In the genomic region with DNA sequence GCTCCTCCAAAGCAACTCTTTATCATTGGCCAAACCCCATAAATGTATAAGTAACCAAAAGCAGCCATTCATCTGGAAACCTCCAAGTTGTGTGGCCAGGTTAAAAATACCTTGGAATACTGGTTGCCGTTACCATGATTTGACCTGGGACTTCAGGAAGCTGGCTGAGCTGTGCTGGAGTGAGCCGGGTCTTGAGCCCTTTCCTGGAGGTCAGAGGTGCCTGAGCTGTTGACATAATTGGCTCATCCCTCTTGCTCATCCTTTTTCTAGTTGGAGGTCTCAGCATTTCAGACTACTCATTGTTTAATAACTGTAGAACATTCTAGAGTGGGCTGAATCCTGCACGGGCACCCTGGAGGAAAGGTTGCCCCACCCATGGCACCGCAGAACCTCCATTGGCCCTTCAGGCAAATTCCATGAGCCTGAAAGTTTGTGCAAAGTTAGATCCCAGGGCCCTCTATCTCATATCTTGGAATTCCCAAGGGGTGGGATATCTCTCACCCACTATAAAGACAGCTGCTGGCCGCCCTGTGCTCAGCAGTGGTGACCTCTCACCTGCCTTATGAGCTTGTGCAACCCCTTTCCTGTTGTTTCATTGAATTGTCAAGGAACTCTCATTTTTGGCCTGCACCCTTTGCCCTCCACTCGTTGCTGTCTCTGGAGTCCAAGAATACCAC, we compare ENCODE assay signal across 21 cellular contexts.
DNase-seq lines count a peak whose midpoint lies in the region; ATAC-seq, FAIRE-seq and TF ChIP-seq lines count a peak whose summit lies in the region.
"Had no signal": no experiment of that assay in that cellular context is flagged by ENCODE, and none has a peak within 500 bp of the region (broad histone marks: within the 10 kb centered on the region; RNA-seq: fewer than 3 reads in every experiment).

No MANE protein-coding gene starts in this region.

- peaks cover 90% of the 10 kb centered on the region for H3K79me2 ChIP-seq in HepG2 (ENCODE audit: insufficient read depth, low read length)

- H3K9me3 Mint-ChIP-seq in Caco-2 (ENCODE audit: unreplicated experiment) (peaks cover 15% of the 10 kb centered on the region), nephron (peaks cover 6% of the 10 kb centered on the region)
- peaks cover 6% of the 10 kb centered on the region for H3K9me3 Mint-ChIP-seq in activated T-helper 17 cell treated with anti-CD3 and anti-CD28 coated beads, Interleukin-2, amount 50 U/mL, for 72 hours

- no peak for TF ChIP-seq EP300 in HepG2 (IDR thresholded peaks at IDR 0.05; ENCODE audit: low read depth in 2 of 2, low read length in 2 of 2)
- no peak for TF ChIP-seq EP300 in HepG2 (CRISPR knock-in tag; IDR thresholded peaks at IDR 0.05; ENCODE audit: borderline replicate concordance)

- in situ Hi-C loops in HepG2 (cut with HindIII; ENCODE audit: extremely low pct_ligation_motif_present, low pct_unique_long_range_greater_than_20kb): no loop called here

- H3K4me2 ChIP-seq in HepG2 (ENCODE audit: low read depth, low read length): no peak overlapping the region; the same call in 1 of the 2 replicates
- H3K4me2 ChIP-seq: BLaER1, SK-N-SH had no signal

- WGBS in HepG2 (ENCODE audit: low lambda C conversion rate): 60% methylated on average over 6 of the region's 6 CpGs
- WGBS in testis, 2 donors: 82 to 90% methylated on average over 5 to 6 of the region's 6 CpGs

- H3K4me3 ChIP-seq in Caco-2 (ENCODE audit: low read depth, low read length) (no peak overlapping the region), SJCRH30 (no peak overlapping the region), HepG2 (replicated peaks in 1 of 3; ENCODE audit: insufficient read depth in 1 of 3, low read depth in 2 of 3, low read length in 3 of 3) (no peak overlapping the region), testis (no peak overlapping the region)
- H3K4me3 ChIP-seq: BLaER1 had no signal

- POLR2A ChIA-PET in Caco-2 (lab: Charles Lee): no interaction called here
- POLR2A ChIA-PET in HepG2 (lab: Yijun Ruan, JAX): interaction anchor here (4.0 to 4.2 kb wide), 2 partner anchors 19 to 46 kb away, joined by 26 to 32 read pairs; no protein-coding TSS in a partner anchor

- H3K4me1 Mint-ChIP-seq in Caco-2 (ENCODE audit: low read depth, unreplicated experiment) (peaks cover 74% of the 10 kb centered on the region), nephron (peaks cover 82% of the 10 kb centered on the region)
- no peaks in the 10 kb centered on the region for H3K4me1 Mint-ChIP-seq in activated T-helper 17 cell treated with anti-CD3 and anti-CD28 coated beads, Interleukin-2, amount 50 U/mL, for 72 hours

- 0 out of 2 replicates have a peak overlapping the region, but pooled peaks have one; percentile 13 for H3K27ac ChIP-seq in SJCRH30
- peak overlapping the region; percentile 87 for H3K27ac ChIP-seq in HepG2 (ENCODE audit: extremely low read length, insufficient read depth, low read length)
- H3K27ac ChIP-seq in testis: no peak overlapping the region
- H3K27ac ChIP-seq: BLaER1, HL-60 had no signal

- H3K4me3 Mint-ChIP-seq in Caco-2 (ENCODE audit: unreplicated experiment) (peak overlapping the region; percentile 37), nephron (no peak overlapping the region)
- H3K4me3 Mint-ChIP-seq in activated T-helper 17 cell treated with anti-CD3 and anti-CD28 coated beads, Interleukin-2, amount 50 U/mL, for 72 hours: no peak overlapping the region
- H3K4me3 Mint-ChIP-seq: CD8-positive, alpha-beta T cell had no signal

- H3K4me1 ChIP-seq in Caco-2: peaks cover 81% of the 10 kb centered on the region
- peaks cover 35% of the 10 kb centered on the region for H3K4me1 ChIP-seq in SJCRH30
- H3K4me1 ChIP-seq in HepG2 (ENCODE audit: insufficient read depth, low read length): peaks cover 93% of the 10 kb centered on the region
- H3K4me1 ChIP-seq in testis: peaks cover 5% of the 10 kb centered on the region

- no peaks in the 10 kb centered on the region for H4K20me1 ChIP-seq in HepG2 (ENCODE audit: insufficient read depth, low read length)

- H3K27me3 ChIP-seq in Caco-2 (replicated peaks; ENCODE audit: control insufficient read depth, insufficient read depth, low read length) (no peaks in the 10 kb centered on the region), SJCRH30 (no peaks in the 10 kb centered on the region), HepG2 (ENCODE audit: control insufficient read depth in 1 of 2, insufficient read depth in 2 of 2, low read length in 2 of 2) (no peaks in the 10 kb centered on the region), testis (no peaks in the 10 kb centered on the region)
- H3K27me3 ChIP-seq: BLaER1 had no signal

- no peak for FAIRE-seq in HepG2 (lab: Jason Lieb, UNC)
- FAIRE-seq: A204.1, D721Med, HTR-8/SVneo had no signal

- no TSS peak for BruUV-seq in Caco-2 (replicated peaks; lab: Mats Ljungman, UMichigan)
- no TSS peak for BruUV-seq in HepG2 (replicated peaks; lab: Mats Ljungman, UMichigan)

- TF ChIP-seq POLR2A in HepG2 (IDR thresholded peaks at IDR 0.05; ENCODE audit: insufficient read depth in 1 of 2, low read depth in 2 of 2, low read length in 2 of 2) (no peak), testis (IDR thresholded peaks at IDR 0.05) (no peak)

- H3K36me3 ChIP-seq in Caco-2 (ENCODE audit: control insufficient read depth, insufficient read depth, low read length): peaks cover 6% of the 10 kb centered on the region
- peaks cover 5% of the 10 kb centered on the region; the same call in 1 of the 2 replicates for H3K36me3 ChIP-seq in SJCRH30
- H3K36me3 ChIP-seq in HepG2 (replicated peaks in 1 of 2; ENCODE audit: control insufficient read depth in 1 of 2, insufficient read depth in 2 of 2, low read length in 2 of 2): peaks cover 22 to 50% of the 10 kb centered on the region in 2 experiments
- H3K36me3 ChIP-seq in testis (ENCODE audit: low read depth, missing control alignments): no peaks in the 10 kb centered on the region

- H3K9me3 ChIP-seq in Caco-2 (no peaks in the 10 kb centered on the region), SJCRH30 (replicated peaks) (no peaks in the 10 kb centered on the region), HepG2 (ENCODE audit: low read length) (peaks cover 7% of the 10 kb centered on the region; the same call in 1 of the 2 replicates), testis (no peaks in the 10 kb centered on the region)

- peak in 1 of 2 experiments; percentile 51 for DNase-seq in Caco-2
- peak; percentile 19 to 24 for DNase-seq in SJCRH30
- no peak for DNase-seq in HepG2 (ENCODE audit: low spot score)
- no peak for DNase-seq in cerebellar cortex (ENCODE audit: low spot score)
- DNase-seq in testis: no peak
- DNase-seq: CD8-positive, alpha-beta T cell; NCI-H187; NCI-H2107; NCI-H510A treated with DMSO at 0.1 percent for 48 hours; NCI-H774; OCI-M1; SHP77; SK-N-SH had no signal

- TF ChIP-seq RAD21 in HepG2 (CRISPR knock-in tag; IDR thresholded peaks at IDR 0.05): no peak

- no peak overlapping the region for H2AFZ ChIP-seq in HepG2 (ENCODE audit: low read length)

- intact Hi-C loops in Caco-2 (cut with micrococcal nuclease; ENCODE audit: unreplicated experiment): no loop called here
- intact Hi-C loops in HepG2 (cut with micrococcal nuclease; ENCODE audit: unreplicated experiment): no loop called here
- intact Hi-C loops in testis (cut with DNase I; ENCODE audit: low total_unique reads): no loop called here

- H3K9ac ChIP-seq in HepG2 (ENCODE audit: insufficient read depth, low read depth, low read length): no peak overlapping the region
- H3K9ac ChIP-seq: BLaER1, SK-N-SH had no signal

- ATAC-seq in HepG2 (no peak), HG03460 (IDR thresholded peaks at IDR 0.05; ENCODE audit: unreplicated experiment) (no peak)
- ATAC-seq in activated T-helper 17 cell treated with anti-CD3 and anti-CD28 coated beads, Interleukin-2, amount 50 U/mL, for 72 hours (replicated peaks): no peak
- ATAC-seq: CD8-positive, alpha-beta T cell had no signal

- CTCF ChIA-PET in Caco-2 (lab: Charles Lee) (no interaction called here), HepG2 (lab: Yijun Ruan, JAX; ENCODE audit: low intra/inter-chr PET ratio, low total read pairs) (no interaction called here)

- H3K36me3 Mint-ChIP-seq in Caco-2 (ENCODE audit: insufficient read depth, unreplicated experiment) (peaks cover 59% of the 10 kb centered on the region), nephron (ENCODE audit: low read depth) (peaks cover 40% of the 10 kb centered on the region)
- no peaks in the 10 kb centered on the region for H3K36me3 Mint-ChIP-seq in activated T-helper 17 cell treated with anti-CD3 and anti-CD28 coated beads, Interleukin-2, amount 50 U/mL, for 72 hours (ENCODE audit: low read depth)
- H3K36me3 Mint-ChIP-seq: CD8-positive, alpha-beta T cell had no signal

- TF ChIP-seq CTCF in Caco-2 (IDR thresholded peaks at IDR 0.05; ENCODE audit: insufficient read depth in 1 of 2, low read depth in 1 of 2, low read length in 1 of 2, severe bottlenecking in 1 of 2, unreplicated experiment in 1 of 2) (no peak), HepG2 (CRISPR knock-in tag; IDR thresholded peaks at IDR 0.05) (no peak), nephron (IDR thresholded peaks at IDR 0.05; ENCODE audit: unreplicated experiment in 3 of 3) (no peak), testis (IDR thresholded peaks at IDR 0.05) (no peak)

- no peaks in the 10 kb centered on the region for H3K27me3 Mint-ChIP-seq in Caco-2 (ENCODE audit: insufficient read depth, unreplicated experiment)
- H3K27me3 Mint-ChIP-seq in nephron (ENCODE audit: low read depth): no peaks in the 10 kb centered on the region
- peaks cover 8% of the 10 kb centered on the region for H3K27me3 Mint-ChIP-seq in activated T-helper 17 cell treated with anti-CD3 and anti-CD28 coated beads, Interleukin-2, amount 50 U/mL, for 72 hours

- H3K27ac Mint-ChIP-seq in Caco-2 (ENCODE audit: unreplicated experiment): peak overlapping the region; percentile 66
- H3K27ac Mint-ChIP-seq in nephron: peak overlapping the region; percentile 77 to 85 (median 82)
- no peak overlapping the region for H3K27ac Mint-ChIP-seq in activated T-helper 17 cell treated with anti-CD3 and anti-CD28 coated beads, Interleukin-2, amount 50 U/mL, for 72 hours
- H3K27ac Mint-ChIP-seq: CD8-positive, alpha-beta T cell had no signal

TF ChIP-seq in HepG2, 621 proteins besides CTCF, POLR2A, EP300 and RAD21 (continues in another document):
- TF ChIP-seq ZNF724P (CRISPR knock-in tag; IDR thresholded peaks at IDR 0.05; ENCODE audit: borderline replicate concordance): no peak
- TF ChIP-seq, protein P1, sequence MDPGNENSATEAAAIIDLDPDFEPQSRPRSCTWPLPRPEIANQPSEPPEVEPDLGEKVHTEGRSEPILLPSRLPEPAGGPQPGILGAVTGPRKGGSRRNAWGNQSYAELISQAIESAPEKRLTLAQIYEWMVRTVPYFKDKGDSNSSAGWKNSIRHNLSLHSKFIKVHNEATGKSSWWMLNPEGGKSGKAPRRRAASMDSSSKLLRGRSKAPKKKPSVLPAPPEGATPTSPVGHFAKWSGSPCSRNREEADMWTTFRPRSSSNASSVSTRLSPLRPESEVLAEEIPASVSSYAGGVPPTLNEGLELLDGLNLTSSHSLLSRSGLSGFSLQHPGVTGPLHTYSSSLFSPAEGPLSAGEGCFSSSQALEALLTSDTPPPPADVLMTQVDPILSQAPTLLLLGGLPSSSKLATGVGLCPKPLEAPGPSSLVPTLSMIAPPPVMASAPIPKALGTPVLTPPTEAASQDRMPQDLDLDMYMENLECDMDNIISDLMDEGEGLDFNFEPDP (CRISPR knock-in tag; conservative IDR thresholded peaks at IDR 0.05): no peak

Comparison
In these comparisons a context has a peak if more than half of its experiments do, and no peak if none do; other contexts are left out.
1. DNase-seq: peak in SJCRH30 (2 of 2); none in HepG2 (single experiment), cerebellar cortex (single experiment) and testis (single experiment).
2. H3K27ac ChIP-seq: peak in SJCRH30 (single experiment) and HepG2 (single experiment); none in testis (0 of 2).